8 cellular contexts compared by ENCODE assay signal in the genomic region with DNA sequence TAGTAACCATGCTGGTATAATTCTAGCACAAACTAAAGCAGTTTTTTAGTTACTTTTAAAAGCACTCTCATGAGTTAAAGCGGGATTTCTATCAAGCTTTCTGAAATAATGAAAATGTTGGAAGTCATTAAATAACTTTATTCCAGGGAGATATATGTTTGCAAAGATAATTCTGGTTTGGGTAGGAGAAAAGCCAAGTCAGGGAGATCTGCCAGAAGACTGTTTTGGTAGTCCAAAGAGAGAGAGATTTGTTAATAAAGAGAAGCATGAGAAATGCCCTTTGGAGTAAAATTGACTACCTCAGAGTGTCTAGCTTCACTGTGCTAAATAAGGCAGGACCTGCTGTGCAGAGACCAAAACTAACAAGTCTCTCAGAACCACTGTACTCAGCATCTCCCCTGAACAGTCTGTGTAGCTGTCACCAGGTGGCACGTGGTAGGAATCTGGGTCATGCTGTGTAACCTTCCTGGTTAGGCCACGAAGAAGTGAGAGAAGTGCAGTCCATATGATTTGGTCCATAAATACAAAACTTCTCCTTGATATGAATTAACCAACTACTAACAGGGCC. TPM values are rescaled to one million over a fixed set of nuclear protein-coding genes. Genes with fewer than 3 reads are reported as not detected.
DNase-seq lines count a peak whose midpoint lies in the region; ATAC-seq and TF ChIP-seq lines count a peak whose summit lies in the region.

No MANE protein-coding gene starts in this region.

- no peaks in the 10 kb centered on the region for H3K9me3 Mint-ChIP-seq in activated CD8-positive, alpha-beta T cell treated with anti-CD3 and anti-CD28 coated beads for 36 hours

- peaks cover 14% of the 10 kb centered on the region for H3K4me1 Mint-ChIP-seq in activated CD8-positive, alpha-beta T cell treated with anti-CD3 and anti-CD28 coated beads for 36 hours (ENCODE audit: low read depth)

- POLR2A ChIA-PET in BJ (lab: Charles Lee) = interaction anchor here (1.1 kb wide), 1 partner anchor 227 kb away, joined by 4 read pairs; no protein-coding TSS in a partner anchor
- POLR2A ChIA-PET in activated CD8-positive, alpha-beta T cell treated with anti-CD3 and anti-CD28 coated beads for 36 hours (lab: Charles Lee) = no interaction called here

- CTCF ChIA-PET in BJ (lab: Yijun Ruan, JAX) = interaction anchor here (0.9 to 1.9 kb wide), 5 partner anchors 8 to 161 kb away, joined by 3 to 6 read pairs (median 3); a partner anchor contains a TSS
- CTCF ChIA-PET in activated CD8-positive, alpha-beta T cell treated with anti-CD3 and anti-CD28 coated beads for 36 hours (lab: Charles Lee) = interaction anchor here (0.8 to 1.3 kb wide), 3 partner anchors 226 to 395 kb away, joined by 3 read pairs; no protein-coding TSS in a partner anchor

- TF ChIP-seq CTCF in BJ (IDR thresholded peaks at IDR 0.05; ENCODE audit: insufficient read depth, low read depth, low read length) (no peak), heart left ventricle (IDR thresholded peaks at IDR 0.05) (no peak)
- no peak for TF ChIP-seq CTCF in activated CD8-positive, alpha-beta T cell treated with anti-CD3 and anti-CD28 coated beads for 36 hours (IDR thresholded peaks at IDR 0.05)

- WGBS in heart left ventricle, 4 donors = 39 to 50% (median 43%) methylated on average over 3 of the region's 3 CpGs

- no peaks in the 10 kb centered on the region for H3K36me3 Mint-ChIP-seq in activated CD8-positive, alpha-beta T cell treated with anti-CD3 and anti-CD28 coated beads for 36 hours (ENCODE audit: low read depth)

- H3K27me3 ChIP-seq in BJ (ENCODE audit: control insufficient read depth, insufficient read depth, low read length) = no peaks in the 10 kb centered on the region; the same call in 1 of the 2 replicates
- H3K27me3 ChIP-seq in heart left ventricle = no peaks in the 10 kb centered on the region

- peak overlapping the region; percentile 1; the same call in 1 of the 2 replicates for H3K4me3 ChIP-seq in BJ (ENCODE audit: low read depth, low read length)
- H3K4me3 ChIP-seq in heart left ventricle = peak overlapping the region in 3 of 12 donors; percentile 25 to 28 (median 27)

- no peak overlapping the region for H3K4me3 Mint-ChIP-seq in activated CD8-positive, alpha-beta T cell treated with anti-CD3 and anti-CD28 coated beads for 36 hours

- no peak for TF ChIP-seq POLR2A in heart left ventricle (IDR thresholded peaks at IDR 0.05)

- intact Hi-C loops in activated CD8-positive, alpha-beta T cell treated with anti-CD3 and anti-CD28 coated beads for 36 hours (cut with micrococcal nuclease) = no loop called here
- intact Hi-C loops in heart left ventricle (cut with DNase I) = no loop called here

- ATAC-seq in GM19043 (IDR thresholded peaks at IDR 0.05; ENCODE audit: low read depth, unreplicated experiment) (peak; percentile 82), HG03378 (IDR thresholded peaks at IDR 0.05; ENCODE audit: unreplicated experiment) (peak; percentile 80), heart left ventricle (peak; percentile 50 to 76 (median 70))
- ATAC-seq in activated CD8-positive, alpha-beta T cell treated with anti-CD3 and anti-CD28 coated beads for 36 hours = peak; percentile 83

- DNase-seq in BJ (ENCODE audit: low read depth) = no peak
- peak; percentile 46 for DNase-seq in activated CD8-positive, alpha-beta T cell treated with anti-CD3 and anti-CD28 coated beads for 36 hours
- peak in 1 of 5 donors; percentile 41 for DNase-seq in heart left ventricle
- DNase-seq in stimulated activated CD4-positive, alpha-beta T cell treated with anti-CD3 and anti-CD28 coated beads, Interleukin-1b, Interleukin-23, amount 100 ng/mL, for 48 hours = peak; percentile 17
- DNase-seq in NCI-H226 = no peak
- DNase-seq in NCI-H345 (lab: John Stamatoyannopoulos, UW) = no peak

- no peaks in the 10 kb centered on the region for H3K36me3 ChIP-seq in BJ (ENCODE audit: control insufficient read depth, insufficient read depth, low read length)
- H3K36me3 ChIP-seq in heart left ventricle = no peaks in the 10 kb centered on the region

- H3K27ac Mint-ChIP-seq in activated CD8-positive, alpha-beta T cell treated with anti-CD3 and anti-CD28 coated beads for 36 hours = peak overlapping the region; percentile 66

- H3K27ac ChIP-seq in heart left ventricle = peak overlapping the region in 11 of 12 donors; percentile 4 to 70 (median 52)

- no peaks in the 10 kb centered on the region for H3K9me3 ChIP-seq in heart left ventricle

- peaks cover 0 to 22% (median 10%) of the 10 kb centered on the region in 12 donors for H3K4me1 ChIP-seq in heart left ventricle

- H3K27me3 Mint-ChIP-seq in activated CD8-positive, alpha-beta T cell treated with anti-CD3 and anti-CD28 coated beads for 36 hours = no peaks in the 10 kb centered on the region

RNA-seq across cellular contexts. Expression of a gene that starts 31.6 kb away (rescaled TPM):
- 5.5 and 12.4 TPM in 2 replicates for polyA plus RNA-seq in BJ (2011; rRNA removed)
- polyA minus RNA-seq in BJ (2011; rRNA and poly(A)+ RNA removed) = 2.8 and 4.3 TPM in 2 replicates
- 1 to 10 TPM; 3.0 TPM for total RNA-seq in activated CD8-positive, alpha-beta T cell treated with anti-CD3 and anti-CD28 coated beads for 36 hours
- 1 to 10 TPM; 1.0 to 5.3 (median 3.6) TPM for total RNA-seq in heart left ventricle
- 1 to 10 TPM; 2.5 to 3.2 TPM for polyA plus RNA-seq in heart left ventricle

RNA-seq across cellular contexts. Expression of a gene that starts 35.1 kb away (rescaled TPM):
- polyA plus RNA-seq in BJ (2011; rRNA removed) (13.8 and 27.7 TPM in 2 replicates), heart left ventricle (10 to 100 TPM in 1 of 2 donors, 1 to 10 TPM in 1; 7.2 to 15.7 TPM)
- polyA minus RNA-seq in BJ (2011; rRNA and poly(A)+ RNA removed) = 19.2 and 22.0 TPM in 2 replicates
- 10 to 100 TPM; 32.5 to 32.8 TPM for total RNA-seq in activated CD8-positive, alpha-beta T cell treated with anti-CD3 and anti-CD28 coated beads for 36 hours
- total RNA-seq in heart left ventricle = 10 to 100 TPM; 15.4 to 23.4 (median 20.2) TPM

Comparison
In these comparisons a context has a peak if more than half of its experiments do, and no peak if none do; other contexts are left out.
1. DNase-seq: peak in activated CD8-positive, alpha-beta T cell treated with anti-CD3 and anti-CD28 coated beads for 36 hours (single experiment) and stimulated activated CD4-positive, alpha-beta T cell treated with anti-CD3 and anti-CD28 coated beads, Interleukin-1b, Interleukin-23, amount 100 ng/mL, for 48 hours (single experiment); none in BJ (single experiment), NCI-H226 (single experiment) and NCI-H345 (single experiment).
2. Peak in every context shown above with its lines, with median percentiles within 50 percentile points of each other: ATAC-seq.